In genomic region chr16:84648595-84649510, GRCh38 we compare ENCODE assay signal across 8 cellular contexts. TPM values are rescaled to one million over a fixed set of nuclear protein-coding genes. Genes with fewer than 3 reads are reported as not detected.
DNase-seq lines count a peak whose midpoint lies in the region; ATAC-seq, FAIRE-seq and TF ChIP-seq lines count a peak whose summit lies in the region.

No MANE protein-coding gene starts in this region.

- peak overlapping the region; percentile 64 to 67 for H3K4me3 ChIP-seq in Panc1 (ENCODE audit: low read depth in 2 of 2, low read length in 2 of 2)
- peak overlapping the region; percentile 28 to 94 (median 72) for H3K4me3 ChIP-seq in adrenal gland
- H3K4me3 ChIP-seq in iPS DF 6.9 (ENCODE audit: low read length): peak overlapping the region; percentile 61; the same call in 1 of the 2 replicates
- peak overlapping the region; percentile 80 for H3K4me3 ChIP-seq in skeletal muscle satellite cell (ENCODE audit: low read length)

- H3K27me3 ChIP-seq in Panc1 (ENCODE audit: control insufficient read depth, insufficient read depth, low read length) (no peaks in the 10 kb centered on the region), adrenal gland (no peaks in the 10 kb centered on the region), iPS DF 6.9 (ENCODE audit: control insufficient read depth, insufficient read depth, low read length) (no peaks in the 10 kb centered on the region; the same call in 1 of the 2 replicates), skeletal muscle satellite cell (ENCODE audit: control insufficient read depth, insufficient read depth, low read length) (no peaks in the 10 kb centered on the region)

- TF ChIP-seq POLR2A in GM18526 (IDR thresholded peaks at IDR 0.05; ENCODE audit: extremely low read depth, insufficient read length): peak; percentile 10
- no peak for TF ChIP-seq POLR2A in adrenal gland (IDR thresholded peaks at IDR 0.05)

- H3K9me3 ChIP-seq in Panc1 (ENCODE audit: control insufficient read depth, insufficient read depth, low read depth, low read length) (no peaks in the 10 kb centered on the region), adrenal gland (replicated peaks in 1 of 3) (no peaks in the 10 kb centered on the region), iPS DF 6.9 (ENCODE audit: control insufficient read depth, insufficient read depth, low read length) (no peaks in the 10 kb centered on the region), skeletal muscle satellite cell (replicated peaks; ENCODE audit: low read length) (no peaks in the 10 kb centered on the region)

- no TSS peak for BruUV-seq in Panc1 (replicated peaks; lab: Mats Ljungman, UMichigan)

- in situ Hi-C loops in Panc1 (cut with HindIII; ENCODE audit: low pct_unique_long_range_greater_than_20kb, low sequenced_read_pairs): no loop called here

- TF ChIP-seq CTCF in Panc1 (IDR thresholded peaks at IDR 0.05) (no peak), adrenal gland (IDR thresholded peaks at IDR 0.05) (no peak)

- POLR2A ChIA-PET in Panc1 (lab: Charles Lee): interaction anchor here (0.5 kb wide), 1 partner anchor 155 kb away, joined by 3 read pairs; no protein-coding TSS in a partner anchor

- intact Hi-C loops in Panc1 (cut with micrococcal nuclease; ENCODE audit: unreplicated experiment): no loop called here
- intact Hi-C loops in adrenal gland (cut with DNase I): no loop called here

- ATAC-seq in HG02759 (IDR thresholded peaks at IDR 0.05; ENCODE audit: unreplicated experiment) (peak; percentile 67), Panc1 (peak; percentile 80)

- H3K9ac ChIP-seq in skeletal muscle satellite cell (ENCODE audit: low read depth, low read length): peak overlapping the region; percentile 78

- FAIRE-seq in RCC 7860 (lab: Jason Lieb, UNC): no peak

- peak overlapping the region; percentile 98 for H3K4me2 ChIP-seq in skeletal muscle satellite cell (ENCODE audit: low read length)

- H3K27ac ChIP-seq in Panc1 (ENCODE audit: low read length) (peak overlapping the region; percentile 59), adrenal gland (peak overlapping the region in 4 of 5 donors; percentile 54 to 96 (median 80)), iPS DF 6.9 (ENCODE audit: low read length) (no peak overlapping the region)

- H3K4me1 ChIP-seq in Panc1 (ENCODE audit: control insufficient read depth, insufficient read depth, low read length) (peaks cover 6% of the 10 kb centered on the region), adrenal gland (replicated peaks in 1 of 2) (peaks cover 13 to 25% of the 10 kb centered on the region in 2 donors), iPS DF 6.9 (ENCODE audit: control insufficient read depth, insufficient read depth, low read length) (0 out of 2 replicates have a peak, but pooled peaks cover 1% of the 10 kb centered on the region), skeletal muscle satellite cell (ENCODE audit: control insufficient read depth, insufficient read depth, low read length) (peaks cover 39% of the 10 kb centered on the region)

- CTCF ChIA-PET in Panc1 (lab: Charles Lee): interaction anchor here (0.6 to 0.8 kb wide), 3 partner anchors 31 to 138 kb away, joined by 3 to 7 read pairs (median 3); no protein-coding TSS in a partner anchor

- 1 to 3% (median 3%) methylated on average over 23 to 95 of the region's 96 CpGs for WGBS in adrenal gland, 4 donors
- WGBS in iPS DF 6.9 (ENCODE audit: insufficient coverage, insufficient read length): no CpG with 5 or more reads among the region's 96 CpGs

- DNase-seq in Panc1 (ENCODE audit: low read depth, low spot score): no peak
- DNase-seq in adrenal gland: peak; percentile 55 to 74 (median 65)
- no peak for DNase-seq in iPS DF 6.9 (ENCODE audit: low read depth, low spot score)
- no peak for DNase-seq in NCI-H226
- no peak for DNase-seq in RCC 7860 (ENCODE audit: low spot score)

- H3K36me3 ChIP-seq in Panc1 (ENCODE audit: control insufficient read depth, insufficient read depth, low read length) (no peaks in the 10 kb centered on the region; the same call in 1 of the 2 replicates), adrenal gland (replicated peaks in 1 of 2) (peaks cover 0 to 30% of the 10 kb centered on the region in 2 donors), iPS DF 6.9 (ENCODE audit: control insufficient read depth, insufficient read depth, low read length) (peaks cover 7% of the 10 kb centered on the region; the same call in 1 of the 2 replicates), skeletal muscle satellite cell (ENCODE audit: insufficient read depth, low read length) (peaks cover 23% of the 10 kb centered on the region)

RNA-seq across cellular contexts. Expression of gene KLHL36, which starts 0.5 kb away (rescaled TPM):
- 46.0 TPM for total RNA-seq in Panc1 (2021; ENCODE audit: unreplicated experiment)
- polyA plus RNA-seq in Panc1 (2012; ENCODE audit: insufficient read length): 34.8 TPM
- total RNA-seq in adrenal gland: 10 to 100 TPM; 35.5 to 81.6 (median 60.4) TPM
- polyA plus RNA-seq in adrenal gland: 10 to 100 TPM; 10.7 to 25.2 (median 22.8) TPM
- total RNA-seq in skeletal muscle satellite cell (2012; rRNA removed): 46.6 and 50.5 TPM in 2 replicates

RNA-seq across cellular contexts. Expression of gene COTL1, which starts 31.0 kb away (rescaled TPM):
- total RNA-seq in Panc1 (2021; ENCODE audit: unreplicated experiment) (302 TPM), adrenal gland (10 to 100 TPM; 30.0 to 93.8 (median 61.8) TPM)
- polyA plus RNA-seq in Panc1 (2012; ENCODE audit: insufficient read length): 235 TPM
- 10 to 100 TPM; 45.4 to 54.5 (median 53.0) TPM for polyA plus RNA-seq in adrenal gland
- 279 and 447 TPM in 2 replicates for total RNA-seq in skeletal muscle satellite cell (2012; rRNA removed)

RNA-seq across cellular contexts. Expression of gene USP10, which starts 50.9 kb away (rescaled TPM):
- total RNA-seq in Panc1 (2021; ENCODE audit: unreplicated experiment) (77.4 TPM), adrenal gland (100 to 1,000 TPM in 1 of 8 donors, 10 to 100 TPM in 7; 38.5 to 110 (median 65.0) TPM)
- polyA plus RNA-seq in Panc1 (2012; ENCODE audit: insufficient read length): 61.8 TPM
- polyA plus RNA-seq in adrenal gland: 100 to 1,000 TPM in 1 of 3 donors, 10 to 100 TPM in 2; 16.2 to 154 (median 18.2) TPM
- total RNA-seq in skeletal muscle satellite cell (2012; rRNA removed): 60.8 and 68.1 TPM in 2 replicates

Comparison
In these comparisons a context has a peak if more than half of its experiments do, and no peak if none do; other contexts are left out.
1. DNase-seq: peak in adrenal gland (7 of 7); none in Panc1 (single experiment), iPS DF 6.9 (single experiment), NCI-H226 (single experiment) and RCC 7860 (single experiment).
2. Peak in every context shown above with its lines, with median percentiles within 50 percentile points of each other: H3K4me3 ChIP-seq.